Comparison of ENCODE assay signal across 1 cellular context in the genomic region with DNA sequence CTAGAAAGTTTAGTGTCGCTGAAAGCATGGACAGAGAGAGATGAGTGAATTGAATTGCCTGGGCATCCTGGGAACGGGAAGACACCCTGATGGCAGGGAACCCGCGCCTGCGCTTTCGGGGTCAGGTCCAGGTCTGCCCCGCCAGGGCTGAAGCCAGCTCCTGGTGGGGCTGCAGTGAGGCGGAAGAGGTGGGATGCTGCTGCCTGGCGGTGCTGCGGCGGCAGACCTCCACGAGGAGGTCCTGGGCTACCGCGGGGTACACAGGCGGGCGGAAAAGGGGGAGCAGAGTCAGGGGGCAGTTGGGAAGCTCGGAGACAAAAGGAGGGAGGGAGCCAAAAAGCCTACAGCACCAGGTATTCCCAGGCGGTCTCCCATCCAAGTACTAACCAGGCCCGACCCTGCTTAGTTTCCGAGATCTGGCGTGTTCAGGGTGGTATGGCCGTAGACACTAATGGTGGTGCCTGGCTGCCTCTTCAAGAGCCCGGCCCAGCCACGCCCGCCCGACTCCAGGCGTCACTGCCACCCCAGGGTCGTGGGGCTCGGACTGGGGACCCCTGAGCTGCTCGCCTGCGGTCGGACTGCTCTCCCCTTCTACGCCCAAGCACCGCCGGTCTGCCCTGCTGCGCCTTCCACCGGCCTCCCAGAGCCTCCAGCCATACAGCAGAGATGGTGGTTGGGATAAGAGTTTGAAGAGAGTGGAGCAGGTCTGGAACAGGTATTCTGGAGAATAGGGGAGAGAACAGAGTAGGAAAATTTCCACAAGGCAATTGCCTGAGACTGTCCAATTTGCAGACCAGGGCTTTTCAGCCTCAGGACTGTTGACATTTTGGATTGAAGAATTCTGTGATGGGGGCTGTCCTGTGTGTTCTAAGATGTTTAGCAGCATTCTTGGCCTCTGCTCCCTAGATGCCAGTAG.
TF ChIP-seq lines count a peak whose summit lies in the region.

No MANE protein-coding gene starts in this region.

TF ChIP-seq in K562, 482 proteins besides CTCF, POLR2A, EP300 and RAD21:
- TF ChIP-seq RBM22 (IDR thresholded peaks at IDR 0.05; ENCODE audit: low read depth, low read length, poor library complexity, severe bottlenecking) (peak; percentile 61), TEAD4 (IDR thresholded peaks at IDR 0.05; ENCODE audit: low read length) (no peak), TEAD4 (CRISPR knock-in tag; IDR thresholded peaks at IDR 0.05; ENCODE audit: borderline replicate concordance) (0 out of 2 replicates have a peak, but pooled peaks have one; percentile 40), POLR2G (IDR thresholded peaks at IDR 0.05; ENCODE audit: low read depth, low read length) (peak; percentile 60), GATA2 (CRISPR knock-in tag; IDR thresholded peaks at IDR 0.05) (no peak)
TF ChIP-seq in K562: peak in this region for 3.
